ENCODE assay signal across 1 cellular context in the genomic region with DNA sequence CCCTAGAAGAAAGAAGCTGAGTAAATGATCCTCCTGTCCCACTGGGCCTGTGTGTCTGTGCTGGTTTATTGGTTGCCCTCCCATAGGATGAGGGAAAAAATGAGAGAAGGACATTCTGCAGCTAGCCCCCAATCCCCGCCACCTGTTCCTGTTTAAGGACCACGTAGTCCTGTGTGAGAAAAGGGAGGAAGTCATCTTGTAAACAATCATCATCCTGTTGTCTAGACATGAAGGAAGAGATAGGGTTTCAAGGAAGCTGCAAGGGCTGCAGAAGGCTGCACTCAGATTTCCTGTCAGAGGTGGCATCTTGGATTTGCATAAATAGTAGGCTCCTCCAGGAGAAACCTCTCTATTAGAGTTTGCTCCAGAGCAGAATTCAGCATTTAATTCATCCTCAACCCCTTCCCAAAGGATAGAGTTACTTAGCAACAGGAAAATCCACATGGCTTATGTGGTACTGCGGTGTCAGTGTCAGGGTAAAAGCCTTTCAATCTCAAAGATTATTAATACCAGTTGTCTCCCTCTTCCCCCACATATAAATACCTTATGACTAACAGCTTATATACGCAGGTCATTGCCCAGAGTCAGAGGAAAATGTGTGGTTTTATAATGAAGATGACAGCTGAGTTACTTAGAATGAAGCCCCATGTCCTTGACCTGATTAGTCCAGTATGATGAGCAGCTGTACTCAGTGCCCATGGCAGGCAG.
A peak's percentile ranks its signal among the peaks of the same experiment; 100 is the strongest.
TF ChIP-seq lines count a peak whose summit lies in the region.

No MANE protein-coding gene starts in this region.

TF ChIP-seq in GM12878, 131 proteins besides CTCF, POLR2A, EP300 and RAD21:
- no peak for TF ChIP-seq NR2F1 (conservative IDR thresholded peaks at IDR 0.05)
- TF ChIP-seq TCF7 (IDR thresholded peaks at IDR 0.05; ENCODE audit: borderline replicate concordance): no peak
- TF ChIP-seq ZNF207 (IDR thresholded peaks at IDR 0.05; ENCODE audit: borderline replicate concordance): no peak
- TF ChIP-seq ZSCAN29 (IDR thresholded peaks at IDR 0.05): no peak
- 0 out of 2 replicates have a peak, but pooled peaks have one; percentile 11 for TF ChIP-seq EED (IDR thresholded peaks at IDR 0.05; ENCODE audit: low read depth)
- no peak for TF ChIP-seq NBN (IDR thresholded peaks at IDR 0.05)
TF ChIP-seq in GM12878: peak in this region for 1.
